ENCODE assay signal across 8 cellular contexts in the genomic region with DNA sequence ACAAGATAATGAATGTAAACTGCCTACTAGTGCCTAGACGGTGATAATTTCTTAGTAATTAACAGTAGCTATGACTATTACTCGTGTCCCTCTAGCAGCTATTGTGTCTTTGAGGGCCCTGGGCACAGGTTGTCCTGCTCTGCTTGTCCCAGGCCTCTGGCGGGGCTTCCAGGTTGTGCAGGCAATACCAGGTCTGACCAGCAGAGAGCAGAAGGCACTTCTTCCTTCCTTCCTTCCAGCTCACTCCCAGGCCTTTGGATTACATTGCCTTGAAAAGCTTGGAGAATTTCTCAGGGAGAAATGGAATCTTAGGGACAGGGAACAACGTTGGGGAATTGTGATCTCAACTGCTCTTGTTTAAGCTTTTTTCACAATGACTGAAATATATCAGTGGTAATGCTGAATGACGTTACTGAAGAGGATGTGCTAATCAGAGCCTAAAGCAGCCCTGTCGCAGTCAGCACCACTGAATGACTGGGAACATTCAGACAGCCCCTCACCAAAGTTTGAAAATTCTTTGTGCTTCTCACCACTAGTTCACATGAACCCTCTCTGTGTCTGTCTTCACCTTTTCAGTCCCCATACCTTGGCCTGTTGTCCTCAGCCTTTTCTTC. TPM values are rescaled to one million over a fixed set of nuclear protein-coding genes. Genes with fewer than 3 reads are reported as not detected.
DNase-seq lines count a peak whose midpoint lies in the region; ATAC-seq and TF ChIP-seq lines count a peak whose summit lies in the region.

No MANE protein-coding gene starts in this region.

- TF ChIP-seq POLR2A in heart left ventricle (IDR thresholded peaks at IDR 0.05) = no peak

- 51 to 63% (median 55%) methylated on average over 6 of the region's 6 CpGs for WGBS in heart left ventricle, 4 donors

- H3K4me3 Mint-ChIP-seq in activated naive CD8-positive, alpha-beta T cell treated with anti-CD3 and anti-CD28 coated beads, Interleukin-2, amount 10 ng/mL, durations not matched to agents 7 days and 5 days = no peak overlapping the region
- H3K4me3 Mint-ChIP-seq in progenitor cell of endocrine pancreas (ENCODE audit: low read depth) = no peak overlapping the region

- H3K27me3 Mint-ChIP-seq in activated naive CD8-positive, alpha-beta T cell treated with anti-CD3 and anti-CD28 coated beads, Interleukin-2, amount 10 ng/mL, durations not matched to agents 7 days and 5 days = peaks cover 9% of the 10 kb centered on the region
- no peaks in the 10 kb centered on the region for H3K27me3 Mint-ChIP-seq in progenitor cell of endocrine pancreas

- peak; percentile 20 for DNase-seq in COR-L47 (lab: John Stamatoyannopoulos, UW)
- peak; percentile 68 for DNase-seq in RKO (ENCODE audit: low spot score)
- peak; percentile 52 for DNase-seq in activated naive CD8-positive, alpha-beta T cell treated with anti-CD3 and anti-CD28 coated beads, Interleukin-2, amount 10 ng/mL, durations not matched to agents 7 days and 5 days
- DNase-seq in heart left ventricle = peak; percentile 49 to 72 (median 59)
- peak; percentile 64 for DNase-seq in progenitor cell of endocrine pancreas (ENCODE audit: low spot score, unreplicated experiment)
- DNase-seq in OCI-M2 (lab: John Stamatoyannopoulos, UW; ENCODE audit: unreplicated experiment) = no peak

- H3K27ac Mint-ChIP-seq in activated naive CD8-positive, alpha-beta T cell treated with anti-CD3 and anti-CD28 coated beads, Interleukin-2, amount 10 ng/mL, durations not matched to agents 7 days and 5 days = no peak overlapping the region
- H3K27ac Mint-ChIP-seq in progenitor cell of endocrine pancreas = peak overlapping the region; percentile 64

- peaks cover 0 to 14% (median 0%) of the 10 kb centered on the region in 9 donors for H3K27me3 ChIP-seq in heart left ventricle

- peak overlapping the region in 4 of 12 donors; percentile 9 to 70 (median 30) for H3K27ac ChIP-seq in heart left ventricle

- H3K36me3 Mint-ChIP-seq in activated naive CD8-positive, alpha-beta T cell treated with anti-CD3 and anti-CD28 coated beads, Interleukin-2, amount 10 ng/mL, durations not matched to agents 7 days and 5 days = no peaks in the 10 kb centered on the region
- H3K36me3 Mint-ChIP-seq in progenitor cell of endocrine pancreas (ENCODE audit: insufficient read depth) = no peaks in the 10 kb centered on the region

- TF ChIP-seq CTCF in heart left ventricle (IDR thresholded peaks at IDR 0.05) (peak; percentile 63 to 87 (median 80)), progenitor cell of endocrine pancreas (IDR thresholded peaks at IDR 0.05; ENCODE audit: unreplicated experiment) (peak; percentile 85)

- POLR2A ChIA-PET in activated naive CD8-positive, alpha-beta T cell treated with anti-CD3 and anti-CD28 coated beads, Interleukin-2, amount 10 ng/mL, durations not matched to agents 7 days and 5 days (lab: Charles Lee) = interaction anchor here (0.9 kb wide), 1 partner anchor 15 kb away, joined by 3 read pairs; no protein-coding TSS in a partner anchor

- H3K4me1 Mint-ChIP-seq in activated naive CD8-positive, alpha-beta T cell treated with anti-CD3 and anti-CD28 coated beads, Interleukin-2, amount 10 ng/mL, durations not matched to agents 7 days and 5 days = no peaks in the 10 kb centered on the region
- no peaks in the 10 kb centered on the region for H3K4me1 Mint-ChIP-seq in progenitor cell of endocrine pancreas (ENCODE audit: low read depth)

- H3K9me3 Mint-ChIP-seq in activated naive CD8-positive, alpha-beta T cell treated with anti-CD3 and anti-CD28 coated beads, Interleukin-2, amount 10 ng/mL, durations not matched to agents 7 days and 5 days = no peaks in the 10 kb centered on the region
- H3K9me3 Mint-ChIP-seq in progenitor cell of endocrine pancreas (ENCODE audit: low read depth) = no peaks in the 10 kb centered on the region

- ATAC-seq in GM19395 (IDR thresholded peaks at IDR 0.05; ENCODE audit: unreplicated experiment) = peak; percentile 75
- ATAC-seq in HG03565 (IDR thresholded peaks at IDR 0.05; ENCODE audit: unreplicated experiment) = peak; percentile 69
- peak; percentile 50 for ATAC-seq in activated naive CD8-positive, alpha-beta T cell treated with anti-CD3 and anti-CD28 coated beads, Interleukin-2, amount 10 ng/mL, durations not matched to agents 7 days and 5 days (ENCODE audit: low read depth)
- peak; percentile 83 to 94 (median 88) for ATAC-seq in heart left ventricle

- no peak overlapping the region for H3K4me3 ChIP-seq in heart left ventricle

- peaks cover 0 to 3% (median 0%) of the 10 kb centered on the region in 12 donors for H3K9me3 ChIP-seq in heart left ventricle

- no peaks in the 10 kb centered on the region for H3K36me3 ChIP-seq in heart left ventricle

- intact Hi-C loops in heart left ventricle (cut with DNase I) = loop anchor here in 8 of 10 donors (1.0 to 10.0 kb wide), 9 partner anchors 46 to 226 kb away; no protein-coding TSS in a partner anchor

- H3K4me1 ChIP-seq in heart left ventricle = peaks cover 0 to 23% (median 2%) of the 10 kb centered on the region in 12 donors

RNA-seq across cellular contexts. Expression of a gene that starts 8.4 kb away (rescaled TPM):
- not detected for total RNA-seq in activated naive CD8-positive, alpha-beta T cell treated with anti-CD3 and anti-CD28 coated beads, Interleukin-2, amount 10 ng/mL, durations not matched to agents 7 days and 5 days
- total RNA-seq in heart left ventricle (under 1 TPM in 1 of 9 donors, not detected in 8; 0.14 TPM), progenitor cell of endocrine pancreas (7.4 and 7.5 TPM in 2 replicates)
- polyA plus RNA-seq in heart left ventricle = not detected

RNA-seq across cellular contexts. Expression of a gene that starts 12.3 kb away (rescaled TPM):
- under 1 TPM; 0.20 to 0.22 TPM for total RNA-seq in activated naive CD8-positive, alpha-beta T cell treated with anti-CD3 and anti-CD28 coated beads, Interleukin-2, amount 10 ng/mL, durations not matched to agents 7 days and 5 days
- total RNA-seq in heart left ventricle (not detected), progenitor cell of endocrine pancreas (2.0 and 2.1 TPM in 2 replicates)
- polyA plus RNA-seq in heart left ventricle = under 1 TPM; 0.06 to 0.11 TPM

RNA-seq across cellular contexts. Expression of a gene that starts 16.8 kb away (rescaled TPM):
- total RNA-seq in activated naive CD8-positive, alpha-beta T cell treated with anti-CD3 and anti-CD28 coated beads, Interleukin-2, amount 10 ng/mL, durations not matched to agents 7 days and 5 days = 10 to 100 TPM; 33.3 to 34.9 TPM
- total RNA-seq in heart left ventricle (10 to 100 TPM; 13.1 to 30.3 (median 16.3) TPM), progenitor cell of endocrine pancreas (58.4 and 63.0 TPM in 2 replicates)
- polyA plus RNA-seq in heart left ventricle = 10 to 100 TPM; 13.7 to 25.4 TPM

RNA-seq across cellular contexts. Expression of a gene that starts 45.9 kb away (rescaled TPM):
- not detected for total RNA-seq in activated naive CD8-positive, alpha-beta T cell treated with anti-CD3 and anti-CD28 coated beads, Interleukin-2, amount 10 ng/mL, durations not matched to agents 7 days and 5 days
- total RNA-seq in heart left ventricle (not detected), progenitor cell of endocrine pancreas (not detected in 2 replicates)
- not detected for polyA plus RNA-seq in heart left ventricle

RNA-seq across cellular contexts. Expression of a gene that starts 52.2 kb away (rescaled TPM):
- total RNA-seq in activated naive CD8-positive, alpha-beta T cell treated with anti-CD3 and anti-CD28 coated beads, Interleukin-2, amount 10 ng/mL, durations not matched to agents 7 days and 5 days = not detected
- total RNA-seq in heart left ventricle = not detected
- polyA plus RNA-seq in heart left ventricle = not detected
- total RNA-seq in progenitor cell of endocrine pancreas = not detected in 2 replicates
